11 cellular contexts compared by ENCODE assay signal in genomic region chr17:78665385-78665951, GRCh38.
A peak's percentile ranks its signal among the peaks of the same experiment; 100 is the strongest.
DNase-seq lines count a peak whose midpoint lies in the region; ATAC-seq and TF ChIP-seq lines count a peak whose summit lies in the region.
"Had no signal": no experiment of that assay in that cellular context is flagged by ENCODE, and none has a peak within 500 bp of the region (broad histone marks: within the 10 kb centered on the region; RNA-seq: fewer than 3 reads in every experiment).

No MANE protein-coding gene starts in this region.

- no peak overlapping the region for H3K4me3 ChIP-seq in foreskin fibroblast (ENCODE audit: low read depth in 1 of 2, low read length in 2 of 2)

- TF ChIP-seq CTCF in foreskin fibroblast (IDR thresholded peaks at IDR 0.05; ENCODE audit: low read depth, low read length): no peak

- H3K27me3 Mint-ChIP-seq in T-helper 1 cell treated with Interleukin-12 subunit alpha and Interleukin-12 subunit beta and Interleukin-4 antibody, amounts not matched to agents 30 μg/mL and 1 μg/mL, for 36 hours (ENCODE audit: low read depth): no peaks in the 10 kb centered on the region
- H3K27me3 Mint-ChIP-seq in T-helper 17 cell (no peaks in the 10 kb centered on the region), immature natural killer cell (ENCODE audit: low read depth in 3 of 3) (peaks cover 11 to 39% (median 16%) of the 10 kb centered on the region in 3 donors)

- peak; percentile 52 for ATAC-seq in T-helper 17 cell
- peak; percentile 38 for ATAC-seq in stimulated activated effector memory CD8-positive, alpha-beta T cell treated with anti-CD3 and anti-CD28 coated beads, Interleukin-12 subunit alpha, Interleukin-12 subunit beta, amount 100 ng/mL, for 72 hours
- no peak for ATAC-seq in HG03457 (IDR thresholded peaks at IDR 0.05; ENCODE audit: unreplicated experiment)

- DNase-seq in T-helper 1 cell: no peak
- DNase-seq in T-helper 17 cell: no peak
- no peak for DNase-seq in immature natural killer cell
- DNase-seq in stimulated activated effector memory CD8-positive, alpha-beta T cell treated with anti-CD3 and anti-CD28 coated beads, Interleukin-12 subunit alpha, Interleukin-12 subunit beta, amount 100 ng/mL, for 72 hours (ENCODE audit: low spot score in 2 of 2): no peak
- DNase-seq in foreskin fibroblast: no peak
- no peak for DNase-seq in NCI-H2081 (lab: John Stamatoyannopoulos, UW)
- DNase-seq: DMS79, MM.1S, NCI-H345 had no signal

- H3K9me3 Mint-ChIP-seq in T-helper 1 cell treated with Interleukin-12 subunit alpha and Interleukin-12 subunit beta and Interleukin-4 antibody, amounts not matched to agents 30 μg/mL and 1 μg/mL, for 36 hours: no peaks in the 10 kb centered on the region
- H3K9me3 Mint-ChIP-seq in immature natural killer cell: no peaks in the 10 kb centered on the region
- no peaks in the 10 kb centered on the region for H3K9me3 Mint-ChIP-seq in stimulated activated effector memory CD8-positive, alpha-beta T cell treated with anti-CD3 and anti-CD28 coated beads, Interleukin-12 subunit alpha, Interleukin-12 subunit beta, amount 100 ng/mL, for 72 hours

- H3K36me3 Mint-ChIP-seq in T-helper 1 cell treated with Interleukin-12 subunit alpha and Interleukin-12 subunit beta and Interleukin-4 antibody, amounts not matched to agents 30 μg/mL and 1 μg/mL, for 36 hours (ENCODE audit: low read depth): peaks cover 32% of the 10 kb centered on the region
- H3K36me3 Mint-ChIP-seq in T-helper 17 cell (ENCODE audit: low read depth): peaks cover 2% of the 10 kb centered on the region
- H3K36me3 Mint-ChIP-seq in immature natural killer cell: peaks cover 5 to 13% (median 5%) of the 10 kb centered on the region in 3 donors
- H3K36me3 Mint-ChIP-seq in stimulated activated effector memory CD8-positive, alpha-beta T cell treated with anti-CD3 and anti-CD28 coated beads, Interleukin-12 subunit alpha, Interleukin-12 subunit beta, amount 100 ng/mL, for 72 hours: peaks cover 38% of the 10 kb centered on the region

- H3K27ac Mint-ChIP-seq in T-helper 1 cell treated with Interleukin-12 subunit alpha and Interleukin-12 subunit beta and Interleukin-4 antibody, amounts not matched to agents 30 μg/mL and 1 μg/mL, for 36 hours: peak overlapping the region; percentile 55
- H3K27ac Mint-ChIP-seq in T-helper 17 cell (peak overlapping the region; percentile 95), immature natural killer cell (peak overlapping the region; percentile 33 to 82 (median 80))
- peak overlapping the region; percentile 94 for H3K27ac Mint-ChIP-seq in stimulated activated effector memory CD8-positive, alpha-beta T cell treated with anti-CD3 and anti-CD28 coated beads, Interleukin-12 subunit alpha, Interleukin-12 subunit beta, amount 100 ng/mL, for 72 hours

- H3K4me3 Mint-ChIP-seq in T-helper 1 cell treated with Interleukin-12 subunit alpha and Interleukin-12 subunit beta and Interleukin-4 antibody, amounts not matched to agents 30 μg/mL and 1 μg/mL, for 36 hours: peak overlapping the region; percentile 27
- peak overlapping the region; percentile 81 for H3K4me3 Mint-ChIP-seq in T-helper 17 cell
- H3K4me3 Mint-ChIP-seq in immature natural killer cell: peak overlapping the region; percentile 13 to 72 (median 55)
- peak overlapping the region; percentile 44 for H3K4me3 Mint-ChIP-seq in stimulated activated effector memory CD8-positive, alpha-beta T cell treated with anti-CD3 and anti-CD28 coated beads, Interleukin-12 subunit alpha, Interleukin-12 subunit beta, amount 100 ng/mL, for 72 hours

- H3K4me1 Mint-ChIP-seq in T-helper 1 cell treated with Interleukin-12 subunit alpha and Interleukin-12 subunit beta and Interleukin-4 antibody, amounts not matched to agents 30 μg/mL and 1 μg/mL, for 36 hours (ENCODE audit: low read depth): peaks cover 33% of the 10 kb centered on the region
- H3K4me1 Mint-ChIP-seq in T-helper 17 cell: peaks cover 45% of the 10 kb centered on the region
- peaks cover 39 to 42% of the 10 kb centered on the region in 2 donors for H3K4me1 Mint-ChIP-seq in immature natural killer cell
- H3K4me1 Mint-ChIP-seq in stimulated activated effector memory CD8-positive, alpha-beta T cell treated with anti-CD3 and anti-CD28 coated beads, Interleukin-12 subunit alpha, Interleukin-12 subunit beta, amount 100 ng/mL, for 72 hours: peaks cover 42% of the 10 kb centered on the region

- H3K9me3 ChIP-seq in T-helper 17 cell (ENCODE audit: control insufficient read depth, low read length, poor library complexity, severe bottlenecking): no peaks in the 10 kb centered on the region

Comparison
In these comparisons a context has a peak if more than half of its experiments do, and no peak if none do; other contexts are left out.
1. H3K4me3 Mint-ChIP-seq: peak in every context shown above with its lines; median percentile 81 in T-helper 17 cell; 55 in immature natural killer cell; 44 in stimulated activated effector memory CD8-positive, alpha-beta T cell treated with anti-CD3 and anti-CD28 coated beads, Interleukin-12 subunit alpha, Interleukin-12 subunit beta, amount 100 ng/mL, for 72 hours; 27 in T-helper 1 cell treated with Interleukin-12 subunit alpha and Interleukin-12 subunit beta and Interleukin-4 antibody, amounts not matched to agents 30 μg/mL and 1 μg/mL, for 36 hours.